Comparison of ENCODE assay signal across 21 cellular contexts in the genomic region with DNA sequence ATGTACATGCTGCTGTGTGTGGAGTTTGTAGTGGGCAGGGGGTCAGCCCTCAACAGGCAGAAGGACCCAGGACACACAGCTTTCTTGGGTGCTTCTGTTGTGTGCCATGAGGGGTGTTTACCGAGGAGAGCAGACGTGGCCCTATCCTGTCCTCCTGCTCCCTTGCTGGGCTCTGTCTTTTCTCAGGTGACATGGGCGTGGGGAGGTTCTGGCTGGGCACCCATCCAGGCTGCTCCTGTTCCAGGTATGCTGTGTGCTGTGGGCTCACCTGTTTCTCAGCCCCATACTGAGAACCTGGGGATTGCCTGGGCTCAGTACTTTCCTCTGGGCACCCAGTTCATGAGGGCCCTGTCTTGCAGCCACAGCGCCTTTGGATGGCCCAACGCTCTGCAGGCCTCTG. TPM values are rescaled to one million over a fixed set of nuclear protein-coding genes. Genes with fewer than 3 reads are reported as not detected.
A peak's percentile ranks its signal among the peaks of the same experiment; 100 is the strongest.
DNase-seq lines count a peak whose midpoint lies in the region; ATAC-seq, FAIRE-seq and TF ChIP-seq lines count a peak whose summit lies in the region.
"Had no signal": no experiment of that assay in that cellular context is flagged by ENCODE, and none has a peak within 500 bp of the region (broad histone marks: within the 10 kb centered on the region; RNA-seq: fewer than 3 reads in every experiment).

No MANE protein-coding gene starts in this region.

- H3K14ac ChIP-seq in IMR-90 (replicated peaks; ENCODE audit: low read depth, low read length) (no peak overlapping the region), H1 (ENCODE audit: insufficient read length) (no peak overlapping the region)

- ATAC-seq in IMR-90 (ENCODE audit: low read depth), result no peak
- ATAC-seq in pancreas, result peak; percentile 15 to 38 (median 28)
- ATAC-seq in HG02798 (IDR thresholded peaks at IDR 0.05; ENCODE audit: poor library complexity, unreplicated experiment), result no peak
- ATAC-seq in GM21390 (IDR thresholded peaks at IDR 0.05; ENCODE audit: unreplicated experiment), result no peak
- ATAC-seq: HCT116 had no signal

- H2BK20ac ChIP-seq in IMR-90 (ENCODE audit: low read depth, low read length) (no peak overlapping the region), H1 (ENCODE audit: low read length) (no peak overlapping the region)

- H3K4ac ChIP-seq in IMR-90 (ENCODE audit: low read depth, low read length), result no peak overlapping the region
- H3K4ac ChIP-seq in H1 (replicated peaks; ENCODE audit: insufficient read length, low read depth, low read length), result no peak overlapping the region

- H3K79me2 ChIP-seq in H1 (ENCODE audit: control insufficient read depth in 1 of 2, insufficient read depth in 2 of 2, low read length in 2 of 2), result no peaks in the 10 kb centered on the region

- H3K9me1 ChIP-seq in IMR-90 (ENCODE audit: insufficient read depth, low read length), result peaks cover 8% of the 10 kb centered on the region

- H3K4me2 ChIP-seq in IMR-90 (ENCODE audit: low read depth, low read length), result no peak overlapping the region
- H3K4me2 ChIP-seq in H1 (ENCODE audit: insufficient read depth in 1 of 2, low read depth in 2 of 2, low read length in 2 of 2), result no peak overlapping the region

- WGBS in IMR-90 (ENCODE audit: extremely low coverage in 2 of 2, insufficient read length in 1 of 2), 2 experiments, result 100% methylated on average over 3 of the region's 5 CpGs; no CpG with 5 or more reads in 1 of the 2 experiments
- 90% methylated on average over 5 of the region's 5 CpGs; no CpG with 5 or more reads in 1 of the 2 experiments for WGBS in H1 (ENCODE audit: extremely low coverage in 1 of 2, insufficient coverage in 1 of 2, insufficient read length in 1 of 2, insufficient replicate concordance in 2 of 2, low coverage in 1 of 2, low lambda C conversion rate in 2 of 2, missing lambda C conversion rate in 1 of 2), 2 experiments
- 39 to 42% methylated on average over 5 of the region's 5 CpGs for WGBS in pancreas, 2 donors
- 93% methylated on average over 4 of the region's 5 CpGs; no CpG with 5 or more reads in 1 of the 2 donors for WGBS in thyroid gland, 2 donors

- peak overlapping the region; percentile 13 for H2AK9ac ChIP-seq in IMR-90 (replicated peaks; ENCODE audit: low read depth, low read length, poor library complexity)

- H3K56ac ChIP-seq in IMR-90 (ENCODE audit: extremely low read depth, insufficient read depth, low read length) (no peak overlapping the region), H1 (replicated peaks; ENCODE audit: insufficient read length, low read depth, low read length) (no peak overlapping the region)

- H2BK5ac ChIP-seq in IMR-90 (ENCODE audit: low read depth, low read length, poor library complexity, severe bottlenecking) (no peak overlapping the region), H1 (ENCODE audit: low read depth, low read length) (no peak overlapping the region)

- H2BK15ac ChIP-seq in IMR-90 (ENCODE audit: low read depth, low read length) (no peak overlapping the region), H1 (ENCODE audit: low read length) (no peak overlapping the region)

- TF ChIP-seq EP300 in H1 (IDR thresholded peaks at IDR 0.05; ENCODE audit: borderline replicate concordance in 1 of 2, low read depth in 2 of 2, low read length in 2 of 2), result no peak

- CTCF ChIA-PET in IMR-90 (lab: Yijun Ruan, JAX), result no interaction called here
- CTCF ChIA-PET in H1 (lab: Charles Lee; ENCODE audit: partially characterized antibody), result interaction anchor here (0.6 to 10.4 kb wide), 7 partner anchors 13 to 70 kb away, joined by 3 to 158 read pairs (median 4); no protein-coding TSS in a partner anchor

- BruUV-seq in IMR-90 (replicated peaks; lab: Mats Ljungman, UMichigan), result no TSS peak

- H3K27ac ChIP-seq in IMR-90 (ENCODE audit: insufficient read depth, low read length), result no peak overlapping the region
- no peak overlapping the region for H3K27ac ChIP-seq in H1 (ENCODE audit: low read depth, low read length)
- H3K27ac ChIP-seq in pancreas, result peak overlapping the region; percentile 47 to 71 (median 58)
- H3K27ac ChIP-seq in thyroid gland, result no peak overlapping the region
- H3K27ac ChIP-seq: HL-60 had no signal

- H3K27me3 ChIP-seq in IMR-90 (ENCODE audit: control insufficient read depth, insufficient read depth, low read length), result no peaks in the 10 kb centered on the region
- H3K27me3 ChIP-seq in H1 (replicated peaks in 1 of 4; ENCODE audit: control insufficient read depth in 3 of 4, extremely low read depth in 1 of 4, insufficient read depth in 3 of 4, low read length in 3 of 4), result no peaks in the 10 kb centered on the region
- no peaks in the 10 kb centered on the region for H3K27me3 ChIP-seq in pancreas
- no peaks in the 10 kb centered on the region for H3K27me3 ChIP-seq in thyroid gland

- H3K4me1 ChIP-seq in IMR-90 (ENCODE audit: control insufficient read depth, insufficient read depth, low read length) (peaks cover 16% of the 10 kb centered on the region), H1 (replicated peaks in 1 of 4; ENCODE audit: control insufficient read depth in 3 of 4, insufficient read depth in 4 of 4, low read length in 3 of 4) (peaks cover 0 to 5% (median 3%) of the 10 kb centered on the region in 4 experiments; a peak in 5 of 7 replicates), pancreas (peaks cover 45 to 66% (median 56%) of the 10 kb centered on the region in 3 donors), thyroid gland (peaks cover 15 to 33% of the 10 kb centered on the region in 2 donors)

- dilution Hi-C loops in IMR-90 (cut with HindIII; ENCODE audit: low sequenced_read_pairs, unreplicated experiment), result no loop called here

- no peak overlapping the region for H3K18ac ChIP-seq in IMR-90 (ENCODE audit: low read depth, low read length)
- no peak overlapping the region for H3K18ac ChIP-seq in H1 (ENCODE audit: extremely low read depth, low read length)

- H2AK5ac ChIP-seq in IMR-90 (ENCODE audit: low read depth, low read length), result no peak overlapping the region
- H2AK5ac ChIP-seq in H1 (ENCODE audit: low read depth, low read length), result no peak overlapping the region

- H3K36me3 ChIP-seq in IMR-90 (ENCODE audit: control insufficient read depth, insufficient read depth, low read length), result peaks cover 56% of the 10 kb centered on the region
- peaks cover 3 to 17% (median 10%) of the 10 kb centered on the region in 4 experiments; a peak in 7 of 8 replicates for H3K36me3 ChIP-seq in H1 (ENCODE audit: control insufficient read depth in 2 of 4, insufficient read depth in 4 of 4, low read length in 3 of 4)
- peaks cover 0 to 14% (median 9%) of the 10 kb centered on the region in 3 donors for H3K36me3 ChIP-seq in pancreas
- peaks cover 24 to 38% of the 10 kb centered on the region in 2 donors for H3K36me3 ChIP-seq in thyroid gland

- FAIRE-seq in H1 (lab: Jason Lieb, UNC) (no peak), pancreas (lab: Jason Lieb, UNC) (no peak)
- FAIRE-seq: G401.6, GM12891, RCC 7860 had no signal

- no peak overlapping the region for H2BK12ac ChIP-seq in H1 (ENCODE audit: low read depth, low read length)

- no peak overlapping the region for H2AFZ ChIP-seq in IMR-90 (replicated peaks; ENCODE audit: low read length, poor library complexity)
- H2AFZ ChIP-seq in H1 (ENCODE audit: low read length), result no peak overlapping the region

- H4K20me1 ChIP-seq in IMR-90 (ENCODE audit: insufficient read depth, low read length) (peaks cover 36% of the 10 kb centered on the region), H1 (replicated peaks in 1 of 2; ENCODE audit: control insufficient read depth in 1 of 2, insufficient read depth in 2 of 2, low read length in 2 of 2) (peaks cover 0 to 8% of the 10 kb centered on the region in 2 experiments)

- H3K4me3 ChIP-seq in IMR-90 (ENCODE audit: insufficient read depth, low read depth, low read length) (no peak overlapping the region), H1 (ENCODE audit: extremely low read depth in 1 of 4, insufficient read depth in 2 of 4, low read depth in 3 of 4, low read length in 4 of 4) (no peak overlapping the region), pancreas (no peak overlapping the region), thyroid gland (replicated peaks in 1 of 3) (no peak overlapping the region)

- H4K91ac ChIP-seq in IMR-90 (ENCODE audit: insufficient read depth, low read depth, low read length) (no peak overlapping the region), H1 (replicated peaks; ENCODE audit: insufficient read length, low read length) (no peak overlapping the region)

- H3K9ac ChIP-seq in IMR-90 (ENCODE audit: low read depth, low read length) (no peak overlapping the region), H1 (replicated peaks in 1 of 4; ENCODE audit: extremely low read depth in 1 of 4, low read depth in 3 of 4, low read length in 3 of 4) (no peak overlapping the region)

- TF ChIP-seq RAD21 in IMR-90 (IDR thresholded peaks at IDR 0.05; ENCODE audit: low read length), result no peak
- no peak for TF ChIP-seq RAD21 in H1 (IDR thresholded peaks at IDR 0.05 in 1 of 2, conservative IDR thresholded peaks at IDR 0.05 in 1 of 2; ENCODE audit: low read depth in 2 of 2, low read length in 2 of 2)

- POLR2A ChIA-PET in IMR-90 (lab: Charles Lee; ENCODE audit: unreplicated experiment) (no interaction called here), H1 (lab: Charles Lee; ENCODE audit: partially characterized antibody) (interaction anchor here (0.6 to 1.0 kb wide), 2 partner anchors 39 kb away, joined by 3 to 4 read pairs; no protein-coding TSS in a partner anchor)

- DNase-seq in IMR-90 (no peak), H1 (ENCODE audit: low read depth in 1 of 2, low spot score in 2 of 2) (no peak), pancreas (peak in 5 of 6 donors; percentile 55 to 78 (median 71)), thyroid gland (peak; percentile 39 to 47), NCI-H146 (lab: John Stamatoyannopoulos, UW) (no peak)
- DNase-seq: CD4-positive, alpha-beta memory T cell; DMS79 treated with DMSO at 0.1 percent for 48 hours; KBM-7; NCI-H1048; NCI-H1694; NCI-H2107; NCI-H345; NCI-H774; SHP77 treated with DMSO at 0.1 percent for 48 hours had no signal

- H3K23ac ChIP-seq in IMR-90 (ENCODE audit: low read depth, low read length) (no peak overlapping the region), H1 (ENCODE audit: insufficient read length) (no peak overlapping the region)

- TF ChIP-seq CTCF in IMR-90 (conservative IDR thresholded peaks at IDR 0.05; ENCODE audit: low read depth, low read length), result no peak
- no peak for TF ChIP-seq CTCF in H1 (IDR thresholded peaks at IDR 0.05; ENCODE audit: control extremely low read depth in 1 of 3, insufficient read depth in 1 of 3, low read depth in 1 of 3, low read length in 3 of 3)
- TF ChIP-seq CTCF in pancreas (IDR thresholded peaks at IDR 0.05), result no peak
- no peak for TF ChIP-seq CTCF in thyroid gland (IDR thresholded peaks at IDR 0.05)

- in situ Hi-C loops in IMR-90 (cut with MboI; ENCODE audit: low sequenced_read_pairs), result no loop called here

- H4K8ac ChIP-seq in IMR-90 (ENCODE audit: low read depth in 2 of 2, low read length in 2 of 2) (no peak overlapping the region), H1 (ENCODE audit: extremely low read depth, insufficient read depth, low read length) (peak overlapping the region; percentile 11; the same call in 1 of the 2 replicates)

- peaks cover 0 to 51% of the 10 kb centered on the region in 2 experiments; a peak in 3 of 4 replicates for H3K79me1 ChIP-seq in IMR-90 (ENCODE audit: low read depth in 1 of 2, low read length in 2 of 2)
- H3K79me1 ChIP-seq in H1 (ENCODE audit: low read depth, low read length), result no peaks in the 10 kb centered on the region

- intact Hi-C loops in IMR-90 (cut with micrococcal nuclease) (no loop called here), pancreas (cut with DNase I) (no loop called here), thyroid gland (cut with DNase I) (no loop called here)

- H3K9me3 ChIP-seq in IMR-90 (ENCODE audit: control insufficient read depth, insufficient read depth, low read length), result no peaks in the 10 kb centered on the region
- H3K9me3 ChIP-seq in H1 (ENCODE audit: insufficient read depth in 2 of 2, low read depth in 1 of 2, low read length in 1 of 2), result no peaks in the 10 kb centered on the region
- H3K9me3 ChIP-seq in pancreas, result no peaks in the 10 kb centered on the region
- no peaks in the 10 kb centered on the region for H3K9me3 ChIP-seq in thyroid gland

- H2BK120ac ChIP-seq in IMR-90 (ENCODE audit: low read depth, low read length), result no peak overlapping the region
- no peak overlapping the region for H2BK120ac ChIP-seq in H1 (replicated peaks; ENCODE audit: low read depth, low read length)

- H4K5ac ChIP-seq in IMR-90 (ENCODE audit: low read depth, low read length) (no peak overlapping the region), H1 (ENCODE audit: insufficient read length, low read depth, low read length) (no peak overlapping the region)

- H3K23me2 ChIP-seq in H1 (ENCODE audit: low read depth, low read length), result no peaks in the 10 kb centered on the region

- no peak for TF ChIP-seq POLR2A in IMR-90 (IDR thresholded peaks at IDR 0.05; ENCODE audit: low read depth, low read length)
- no peak for TF ChIP-seq POLR2A in H1 (IDR thresholded peaks at IDR 0.05; ENCODE audit: control extremely low read depth in 1 of 2, low read depth in 2 of 2, low read length in 2 of 2)
- TF ChIP-seq POLR2A in thyroid gland (IDR thresholded peaks at IDR 0.05), result no peak

RNA-seq across cellular contexts. Expression of a gene that starts 23.3 kb away (rescaled TPM):
- total RNA-seq in IMR-90 (2012; rRNA removed) (12.2 and 12.4 TPM in 2 replicates), pancreas (10 to 100 TPM; 16.5 to 22.3 (median 19.3) TPM), thyroid gland (10 to 100 TPM; 22.2 to 48.3 (median 30.8) TPM)
- polyA plus RNA-seq in IMR-90 (2012; rRNA removed) (22.3 and 25.3 TPM in 2 replicates), H1 (2011; rRNA removed) (17.7 and 23.4 TPM in 2 replicates), pancreas (10 to 100 TPM in 1 of 2 donors, 1 to 10 TPM in 1; 8.8 to 19.5 TPM)
- 13.7 and 21.3 TPM in 2 replicates for polyA plus RNA-seq in IMR-90 (2012; cell fraction: cytosol; rRNA removed)
- 20.4 and 54.3 TPM in 2 replicates for polyA plus RNA-seq in IMR-90 (2012; cell fraction: nucleus; rRNA removed; ENCODE audit: low replicate concordance)
- 25.8 and 32.1 TPM in 2 replicates for total RNA-seq in H1 (2021; fragmentation: NEBNext Ultra II Directional; extraction: Animal tissue kit (Norgen Biotek cat#: 25700))
- polyA plus RNA-seq in H1 (2011; cell fraction: cytosol; rRNA removed), result 14.9 TPM
- polyA plus RNA-seq in H1 (2011; cell fraction: nucleus; rRNA removed), result 22.0 TPM
- 15.6 to 22.2 TPM (median 20.4 TPM) in 4 replicates for polyA plus RNA-seq in H1 (2012, experiment 1 of 2)
- 17.6 TPM for polyA plus RNA-seq in H1 (2012, experiment 2 of 2)
- polyA plus RNA-seq in H1 (2013, experiment 1 of 2), result 14.6 TPM
- 15.0 TPM for polyA plus RNA-seq in H1 (2013, experiment 2 of 2)
- 19.8 and 22.6 TPM in 2 replicates for polyA minus RNA-seq in H1 (2011; rRNA and poly(A)+ RNA removed)
- polyA minus RNA-seq in H1 (2011; cell fraction: cytosol; rRNA and poly(A)+ RNA removed), result 31.2 TPM
- polyA minus RNA-seq in H1 (2011; cell fraction: nucleus; rRNA and poly(A)+ RNA removed), result 15.0 TPM

RNA-seq across cellular contexts. Expression of a gene that starts 24.0 kb away (rescaled TPM):
- total RNA-seq in IMR-90 (2012; rRNA removed) (0.28 and 0.54 TPM in 2 replicates), pancreas (under 1 TPM in 4 of 6 donors, not detected in 2; 0.09 to 0.31 (median 0.22) TPM), thyroid gland (1 to 10 TPM in 1 of 4 donors, under 1 TPM in 3; 0.59 to 1.7 (median 0.73) TPM)
- polyA plus RNA-seq in IMR-90 (2012; rRNA removed) (0.39 and 0.50 TPM in 2 replicates), H1 (2011; rRNA removed) (0.50 and 0.71 TPM in 2 replicates), pancreas (under 1 TPM; 0.38 to 0.68 TPM)
- 0.31 and 0.54 TPM in 2 replicates for polyA plus RNA-seq in IMR-90 (2012; cell fraction: cytosol; rRNA removed)
- 1.0 TPM in 2 replicates for polyA plus RNA-seq in IMR-90 (2012; cell fraction: nucleus; rRNA removed; ENCODE audit: low replicate concordance)
- 0.21 and 0.54 TPM in 2 replicates for total RNA-seq in H1 (2021; fragmentation: NEBNext Ultra II Directional; extraction: Animal tissue kit (Norgen Biotek cat#: 25700))
- 0.62 TPM for polyA plus RNA-seq in H1 (2011; cell fraction: cytosol; rRNA removed)
- polyA plus RNA-seq in H1 (2011; cell fraction: nucleus; rRNA removed), result 0.90 TPM
- 0.70 to 0.97 TPM (median 0.76 TPM) in 4 replicates for polyA plus RNA-seq in H1 (2012, experiment 1 of 2)
- polyA plus RNA-seq in H1 (2012, experiment 2 of 2), result 0.70 TPM
- 0.59 TPM for polyA plus RNA-seq in H1 (2013, experiment 1 of 2)
- 0.77 TPM for polyA plus RNA-seq in H1 (2013, experiment 2 of 2)
- polyA minus RNA-seq in H1 (2011; rRNA and poly(A)+ RNA removed), result 0.28 and 0.51 TPM in 2 replicates
- not detected for polyA minus RNA-seq in H1 (2011; cell fraction: cytosol; rRNA and poly(A)+ RNA removed)
- not detected for polyA minus RNA-seq in H1 (2011; cell fraction: nucleus; rRNA and poly(A)+ RNA removed)
- total RNA-seq: CD4-positive, alpha-beta memory T cell had no signal
- polyA plus RNA-seq: CD4-positive, alpha-beta memory T cell had no signal

RNA-seq across cellular contexts. Expression of a gene that starts 24.1 kb away (rescaled TPM):
- total RNA-seq in IMR-90 (2012; rRNA removed), result 26.0 and 68.6 TPM in 2 replicates
- 147 and 180 TPM in 2 replicates for polyA plus RNA-seq in IMR-90 (2012; rRNA removed)
- 113 and 116 TPM in 2 replicates for polyA plus RNA-seq in IMR-90 (2012; cell fraction: cytosol; rRNA removed)
- 36.6 and 58.9 TPM in 2 replicates for polyA plus RNA-seq in IMR-90 (2012; cell fraction: nucleus; rRNA removed; ENCODE audit: low replicate concordance)
- total RNA-seq in H1 (2021; fragmentation: NEBNext Ultra II Directional; extraction: Animal tissue kit (Norgen Biotek cat#: 25700)), result 150 and 160 TPM in 2 replicates
- 176 and 193 TPM in 2 replicates for polyA plus RNA-seq in H1 (2011; rRNA removed)
- polyA plus RNA-seq in H1 (2011; cell fraction: cytosol; rRNA removed), result 218 TPM
- 122 TPM for polyA plus RNA-seq in H1 (2011; cell fraction: nucleus; rRNA removed)
- polyA plus RNA-seq in H1 (2012, experiment 1 of 2), result 205 to 242 TPM (median 231 TPM) in 4 replicates
- polyA plus RNA-seq in H1 (2012, experiment 2 of 2), result 111 TPM
- polyA plus RNA-seq in H1 (2013, experiment 1 of 2), result 192 TPM
- 197 TPM for polyA plus RNA-seq in H1 (2013, experiment 2 of 2)
- 15.5 and 27.1 TPM in 2 replicates for polyA minus RNA-seq in H1 (2011; rRNA and poly(A)+ RNA removed)
- 61.7 TPM for polyA minus RNA-seq in H1 (2011; cell fraction: cytosol; rRNA and poly(A)+ RNA removed)
- 25.0 TPM for polyA minus RNA-seq in H1 (2011; cell fraction: nucleus; rRNA and poly(A)+ RNA removed)
- total RNA-seq in pancreas, result 10 to 100 TPM; 21.2 to 32.5 (median 27.7) TPM
- polyA plus RNA-seq in pancreas, result 10 to 100 TPM; 61.9 to 74.5 TPM
- 10 to 100 TPM; 19.7 to 88.9 (median 55.2) TPM for total RNA-seq in thyroid gland

RNA-seq across cellular contexts. Expression of a gene that starts 55.0 kb away (rescaled TPM):
- total RNA-seq in IMR-90 (2012; rRNA removed) (not detected in 2 replicates), pancreas (under 1 TPM; 0.06 to 0.67 (median 0.18) TPM), thyroid gland (under 1 TPM in 1 of 4 donors, not detected in 3; 0.34 TPM)
- polyA plus RNA-seq in IMR-90 (2012; rRNA removed) (not detected in 2 replicates), H1 (2011; rRNA removed) (2.7 and 3.8 TPM in 2 replicates), pancreas (under 1 TPM; 0.38 to 0.96 TPM)
- not detected in 2 replicates for polyA plus RNA-seq in IMR-90 (2012; cell fraction: cytosol; rRNA removed)
- not detected in 2 replicates for polyA plus RNA-seq in IMR-90 (2012; cell fraction: nucleus; rRNA removed; ENCODE audit: low replicate concordance)
- 2.7 and 3.3 TPM in 2 replicates for total RNA-seq in H1 (2021; fragmentation: NEBNext Ultra II Directional; extraction: Animal tissue kit (Norgen Biotek cat#: 25700))
- 2.0 TPM for polyA plus RNA-seq in H1 (2011; cell fraction: cytosol; rRNA removed)
- 3.6 TPM for polyA plus RNA-seq in H1 (2011; cell fraction: nucleus; rRNA removed)
- polyA plus RNA-seq in H1 (2012, experiment 1 of 2), result 2.3 to 3.8 TPM (median 2.9 TPM) in 4 replicates
- polyA plus RNA-seq in H1 (2012, experiment 2 of 2), result 2.9 TPM
- polyA plus RNA-seq in H1 (2013, experiment 1 of 2), result 2.0 TPM
- polyA plus RNA-seq in H1 (2013, experiment 2 of 2), result 1.9 TPM
- 1.4 and 1.8 TPM in 2 replicates for polyA minus RNA-seq in H1 (2011; rRNA and poly(A)+ RNA removed)
- 4.4 TPM for polyA minus RNA-seq in H1 (2011; cell fraction: cytosol; rRNA and poly(A)+ RNA removed)
- polyA minus RNA-seq in H1 (2011; cell fraction: nucleus; rRNA and poly(A)+ RNA removed), result 4.6 TPM
- total RNA-seq: CD4-positive, alpha-beta memory T cell had no signal
- polyA plus RNA-seq: CD4-positive, alpha-beta memory T cell had no signal

Comparison
In these comparisons a context has a peak if more than half of its experiments do, and no peak if none do; other contexts are left out.
1. ATAC-seq: peak in pancreas (4 of 4); none in IMR-90 (single experiment), HG02798 (single experiment) and GM21390 (single experiment).
2. DNase-seq: peak in pancreas (5 of 6) and thyroid gland (2 of 2); none in IMR-90 (single experiment), H1 (0 of 2) and NCI-H146 (single experiment).
3. H3K27ac ChIP-seq: peak in pancreas (4 of 4); none in IMR-90 (single experiment), H1 (single experiment) and thyroid gland (0 of 3).